Comparison of ENCODE assay signal across 7 cellular contexts in genomic region chr3:138479355-138479964, GRCh38. TPM values are rescaled to one million over a fixed set of nuclear protein-coding genes. Genes with fewer than 3 reads are reported as not detected.
A peak's percentile ranks its signal among the peaks of the same experiment; 100 is the strongest.
DNase-seq lines count a peak whose midpoint lies in the region; ATAC-seq and TF ChIP-seq lines count a peak whose summit lies in the region.

No MANE protein-coding gene starts in this region.

- H3K4me1 ChIP-seq in HEK293 (ENCODE audit: control insufficient read depth, insufficient read depth, low read length), result no peaks in the 10 kb centered on the region

- CTCF ChIA-PET in HEK293 (lab: Yijun Ruan, JAX), result interaction anchor here (0.6 to 4.0 kb wide), 29 partner anchors 9 to 887 kb away, joined by 3 to 22 read pairs (median 4); partner anchors contain the start of gene CEP70

- H3K9me3 ChIP-seq in HEK293 (ENCODE audit: control insufficient read depth, insufficient read depth, low read depth, low read length), result no peaks in the 10 kb centered on the region

- DNase-seq in Daoy (ENCODE audit: low read depth), result peak; percentile 57
- peak; percentile 34 to 69 for DNase-seq in NOMO-1 (lab: John Stamatoyannopoulos, UW; ENCODE audit: unreplicated experiment in 2 of 2)
- peak; percentile 58 to 64 for DNase-seq in cardiac fibroblast (ENCODE audit: low read depth in 2 of 2)
- peak; percentile 28 for DNase-seq in medulla oblongata (ENCODE audit: extremely low spot score)

- POLR2A ChIA-PET in HEK293 (lab: Yijun Ruan, JAX), result interaction anchor here (0.6 to 1.0 kb wide), 2 partner anchors 115 to 457 kb away, joined by 3 read pairs; partner anchors contain the start of gene CEP70

- ATAC-seq in GM19324 (IDR thresholded peaks at IDR 0.05; ENCODE audit: low FRiP score, unreplicated experiment) (no peak), HG02870 (IDR thresholded peaks at IDR 0.05; ENCODE audit: unreplicated experiment) (no peak)

- H3K27ac ChIP-seq in HEK293 (ENCODE audit: extremely low read depth, low read depth, low read length), result no peak overlapping the region

- H3K4me3 ChIP-seq in HEK293 (ENCODE audit: low read depth, low read length) (no peak overlapping the region), cardiac fibroblast (replicated peaks in 1 of 2; ENCODE audit: low read depth in 2 of 2, low read length in 2 of 2) (no peak overlapping the region)

- H3K36me3 ChIP-seq in HEK293 (ENCODE audit: control insufficient read depth in 2 of 2, insufficient read depth in 1 of 2, low read length in 2 of 2), result no peaks in the 10 kb centered on the region

- TF ChIP-seq CTCF in HEK293 (tag by site-specific recombination; IDR thresholded peaks at IDR 0.05), result no peak; the same call in 1 of the 2 replicates
- peak; percentile 89 for TF ChIP-seq CTCF in cardiac fibroblast (IDR thresholded peaks at IDR 0.05; ENCODE audit: low read depth, low read length)

TF ChIP-seq in HEK293, 187 proteins besides CTCF, POLR2A, EP300 and RAD21:
- peak; percentile 66 for TF ChIP-seq ZNF654 (tag by site-specific recombination; IDR thresholded peaks at IDR 0.05; ENCODE audit: low read depth)
- no peak for TF ChIP-seq ZNF24 (tag by site-specific recombination; IDR thresholded peaks at IDR 0.05)

RNA-seq across cellular contexts. Expression of gene ESYT3, which starts 45.0 kb away (rescaled TPM):
- total RNA-seq in Daoy (2014; rRNA removed; shearing (Covaris generic)), result 0.34 and 0.68 TPM in 2 replicates
